In genomic region chr7:122532406-122533269, GRCh38 we compare ENCODE assay signal across 10 cellular contexts.
A peak's percentile ranks its signal among the peaks of the same experiment; 100 is the strongest.
DNase-seq lines count a peak whose midpoint lies in the region; TF ChIP-seq lines count a peak whose summit lies in the region.
"Had no signal": no experiment of that assay in that cellular context is flagged by ENCODE, and none has a peak within 500 bp of the region (broad histone marks: within the 10 kb centered on the region; RNA-seq: fewer than 3 reads in every experiment).

No MANE protein-coding gene starts in this region.

- intact Hi-C loops in activated T-helper 2 cell treated with anti-CD3 and anti-CD28 coated beads, Interferon-gamma antibody, Interleukin-2, Interleukin-4, amounts not matched to agents 10 μg/mL and 5 μg/mL and 100 μg/mL, durations not matched to agents 14 hours and 24 hours and 36 hours (cut with micrococcal nuclease) = loop anchor here (5.0 kb wide), 1 partner anchor 440 kb away; no protein-coding TSS in a partner anchor

- no peak overlapping the region for H3K4me3 Mint-ChIP-seq in neural progenitor cell
- H3K4me3 Mint-ChIP-seq in activated T-helper 2 cell treated with anti-CD3 and anti-CD28 coated beads, Interferon-gamma antibody, Interleukin-2, Interleukin-4, amounts not matched to agents 10 μg/mL and 5 μg/mL and 100 μg/mL, durations not matched to agents 14 hours and 24 hours and 36 hours (ENCODE audit: low read depth) = no peak overlapping the region

- no peaks in the 10 kb centered on the region for H3K27me3 ChIP-seq in neural progenitor cell

- no peaks in the 10 kb centered on the region for H3K9me3 ChIP-seq in neural progenitor cell (ENCODE audit: low read depth)

- H3K36me3 Mint-ChIP-seq in neural progenitor cell = no peaks in the 10 kb centered on the region
- no peaks in the 10 kb centered on the region for H3K36me3 Mint-ChIP-seq in activated T-helper 2 cell treated with anti-CD3 and anti-CD28 coated beads, Interferon-gamma antibody, Interleukin-2, Interleukin-4, amounts not matched to agents 10 μg/mL and 5 μg/mL and 100 μg/mL, durations not matched to agents 14 hours and 24 hours and 36 hours (ENCODE audit: low read depth)

- H3K9me3 Mint-ChIP-seq in neural progenitor cell = no peaks in the 10 kb centered on the region
- no peaks in the 10 kb centered on the region for H3K9me3 Mint-ChIP-seq in activated T-helper 2 cell treated with anti-CD3 and anti-CD28 coated beads, Interferon-gamma antibody, Interleukin-2, Interleukin-4, amounts not matched to agents 10 μg/mL and 5 μg/mL and 100 μg/mL, durations not matched to agents 14 hours and 24 hours and 36 hours

- no peak overlapping the region for H3K4me3 ChIP-seq in neural progenitor cell

- peaks cover 27% of the 10 kb centered on the region for H3K4me1 ChIP-seq in neural progenitor cell

- peak overlapping the region; percentile 23 for H3K4me2 ChIP-seq in neural progenitor cell

- H2AFZ ChIP-seq in neural progenitor cell (replicated peaks) = no peak overlapping the region

- H3K9ac ChIP-seq in neural progenitor cell = no peak overlapping the region

- no peak overlapping the region for H3K27ac ChIP-seq in neural progenitor cell

- DNase-seq in NCI-H1092 treated with DMSO at 0.1 percent for 48 hours (lab: John Stamatoyannopoulos, UW) (peak; percentile 28), NCI-H1092 (lab: John Stamatoyannopoulos, UW) (no peak), LoVo (ENCODE audit: low spot score) (peak; percentile 16), dermis blood vessel endothelial cell (peak; percentile 45), neural progenitor cell (ENCODE audit: low spot score) (peak; percentile 23), NCI-H2029 treated with DMSO at 0.1 percent for 48 hours (lab: John Stamatoyannopoulos, UW) (no peak)
- no peak for DNase-seq in activated T-helper 2 cell treated with anti-CD3 and anti-CD28 coated beads, Interferon-gamma antibody, Interleukin-2, Interleukin-4, amounts not matched to agents 10 μg/mL and 5 μg/mL and 100 μg/mL, durations not matched to agents 14 hours and 24 hours and 36 hours (ENCODE audit: low spot score)
- DNase-seq in stimulated activated CD4-positive, alpha-beta T cell treated with anti-CD3 and anti-CD28 coated beads, Interleukin-12 subunit alpha, Interleukin-12 subunit beta, amount 100 ng/mL, for 4 hours = no peak
- DNase-seq: activated T-cell treated with anti-CD3 and anti-CD28 coated beads for 4 hours, NCI-H226 had no signal

- peaks cover 37% of the 10 kb centered on the region for H3K79me2 ChIP-seq in neural progenitor cell (ENCODE audit: low read depth)

- H3K36me3 ChIP-seq in neural progenitor cell = no peaks in the 10 kb centered on the region

- no peak overlapping the region for H3K27ac Mint-ChIP-seq in neural progenitor cell
- H3K27ac Mint-ChIP-seq in activated T-helper 2 cell treated with anti-CD3 and anti-CD28 coated beads, Interferon-gamma antibody, Interleukin-2, Interleukin-4, amounts not matched to agents 10 μg/mL and 5 μg/mL and 100 μg/mL, durations not matched to agents 14 hours and 24 hours and 36 hours = no peak overlapping the region

- H3K27me3 Mint-ChIP-seq in neural progenitor cell (ENCODE audit: insufficient read depth, low read depth) = no peaks in the 10 kb centered on the region
- H3K27me3 Mint-ChIP-seq in activated T-helper 2 cell treated with anti-CD3 and anti-CD28 coated beads, Interferon-gamma antibody, Interleukin-2, Interleukin-4, amounts not matched to agents 10 μg/mL and 5 μg/mL and 100 μg/mL, durations not matched to agents 14 hours and 24 hours and 36 hours (ENCODE audit: low read depth) = no peaks in the 10 kb centered on the region

- no peaks in the 10 kb centered on the region for H4K20me1 ChIP-seq in neural progenitor cell (ENCODE audit: low read depth)

- peaks cover 4% of the 10 kb centered on the region for H3K4me1 Mint-ChIP-seq in neural progenitor cell
- H3K4me1 Mint-ChIP-seq in activated T-helper 2 cell treated with anti-CD3 and anti-CD28 coated beads, Interferon-gamma antibody, Interleukin-2, Interleukin-4, amounts not matched to agents 10 μg/mL and 5 μg/mL and 100 μg/mL, durations not matched to agents 14 hours and 24 hours and 36 hours (ENCODE audit: low read depth) = no peaks in the 10 kb centered on the region

- peaks cover 28% of the 10 kb centered on the region for H3F3A ChIP-seq in neural progenitor cell (ENCODE audit: low read depth)

- TF ChIP-seq CTCF in neural progenitor cell (IDR thresholded peaks at IDR 0.05) = peak; percentile 76

Comparison
In these comparisons a context has a peak if more than half of its experiments do, and no peak if none do; other contexts are left out.
1. DNase-seq: peak in NCI-H1092 treated with DMSO at 0.1 percent for 48 hours (single experiment), LoVo (single experiment), dermis blood vessel endothelial cell (single experiment) and neural progenitor cell (single experiment); none in NCI-H1092 (single experiment), NCI-H2029 treated with DMSO at 0.1 percent for 48 hours (single experiment), activated T-helper 2 cell treated with anti-CD3 and anti-CD28 coated beads, Interferon-gamma antibody, Interleukin-2, Interleukin-4, amounts not matched to agents 10 μg/mL and 5 μg/mL and 100 μg/mL, durations not matched to agents 14 hours and 24 hours and 36 hours (single experiment) and stimulated activated CD4-positive, alpha-beta T cell treated with anti-CD3 and anti-CD28 coated beads, Interleukin-12 subunit alpha, Interleukin-12 subunit beta, amount 100 ng/mL, for 4 hours (single experiment).